1 cellular context compared by ENCODE assay signal in genomic region chr19:12365094-12365371, GRCh38.
TF ChIP-seq lines count a peak whose summit lies in the region.

No MANE protein-coding gene starts in this region.

TF ChIP-seq in K562, 482 proteins besides CTCF, POLR2A, EP300 and RAD21 (continued from another document and continues in another):
- TF ChIP-seq ZNF655 (CRISPR knock-in tag; IDR thresholded peaks at IDR 0.05) (no peak), ATF1 (CRISPR knock-in tag; IDR thresholded peaks at IDR 0.05) (no peak), ATF1 (tag; IDR thresholded peaks at IDR 0.05) (no peak), MAZ (CRISPR knock-in tag; conservative IDR thresholded peaks at IDR 0.05 in 1 of 2, IDR thresholded peaks at IDR 0.05 in 1 of 2) (0 out of 4 replicates have a peak, but pooled peaks of 1 of the 2 experiments have one; percentile 12), ZBTB1 (CRISPR knock-in tag; IDR thresholded peaks at IDR 0.05; ENCODE audit: borderline replicate concordance, low read depth) (peak; percentile 77), ARID4B (CRISPR knock-in tag; IDR thresholded peaks at IDR 0.05) (0 out of 2 replicates have a peak, but pooled peaks have one; percentile 35), ZNF589 (CRISPR knock-in tag; IDR thresholded peaks at IDR 0.05; ENCODE audit: low read depth) (0 out of 2 replicates have a peak, but pooled peaks have one; percentile 57), HSF4 (CRISPR knock-in tag; IDR thresholded peaks at IDR 0.05; ENCODE audit: borderline replicate concordance) (no peak), ZBTB40 (IDR thresholded peaks at IDR 0.05) (0 out of 2 replicates have a peak, but pooled peaks have one; percentile 19), ZBTB40 (CRISPR knock-in tag; IDR thresholded peaks at IDR 0.05) (no peak), ZNF717 (CRISPR knock-in tag; IDR thresholded peaks at IDR 0.05) (no peak), RREB1 (CRISPR knock-in tag; IDR thresholded peaks at IDR 0.05) (no peak), RCOR1 (IDR thresholded peaks at IDR 0.05; ENCODE audit: borderline replicate concordance in 1 of 2, low read depth in 2 of 2, low read length in 2 of 2) (no peak), RBBP5 (IDR thresholded peaks at IDR 0.05; ENCODE audit: borderline replicate concordance, insufficient read depth, low read length, poor library complexity, severe bottlenecking) (no peak), MTA3 (IDR thresholded peaks at IDR 0.05; ENCODE audit: borderline replicate concordance) (no peak), FOXA3 (CRISPR knock-in tag; conservative IDR thresholded peaks at IDR 0.05 in 1 of 2, IDR thresholded peaks at IDR 0.05 in 1 of 2) (0 out of 4 replicates have a peak, but pooled peaks of 1 of the 2 experiments have one; percentile 23), UBTF (IDR thresholded peaks at IDR 0.05; ENCODE audit: borderline replicate concordance in 1 of 2, low read depth in 2 of 2, low read length in 2 of 2) (peak in 1 of 2 experiments; percentile 79; a peak in 1 of 4 replicates), NR0B1 (IDR thresholded peaks at IDR 0.05; ENCODE audit: partially characterized antibody) (no peak), NONO (IDR thresholded peaks at IDR 0.05; ENCODE audit: low read depth in 2 of 2, low read length in 1 of 2) (0 out of 4 replicates have a peak, but pooled peaks of 1 of the 2 experiments have one; percentile 38), CREB1 (IDR thresholded peaks at IDR 0.05) (no peak), CREB1 (CRISPR knock-in tag; IDR thresholded peaks at IDR 0.05) (0 out of 2 replicates have a peak, but pooled peaks have one; percentile 24), HINFP (tag; conservative IDR thresholded peaks at IDR 0.05; ENCODE audit: low read depth) (no peak), NUFIP1 (IDR thresholded peaks at IDR 0.05; ENCODE audit: partially characterized antibody) (no peak), BRD9 (IDR thresholded peaks at IDR 0.05; ENCODE audit: low read depth, partially characterized antibody) (peak; percentile 1)
